8 cellular contexts compared by ENCODE assay signal in the genomic region with DNA sequence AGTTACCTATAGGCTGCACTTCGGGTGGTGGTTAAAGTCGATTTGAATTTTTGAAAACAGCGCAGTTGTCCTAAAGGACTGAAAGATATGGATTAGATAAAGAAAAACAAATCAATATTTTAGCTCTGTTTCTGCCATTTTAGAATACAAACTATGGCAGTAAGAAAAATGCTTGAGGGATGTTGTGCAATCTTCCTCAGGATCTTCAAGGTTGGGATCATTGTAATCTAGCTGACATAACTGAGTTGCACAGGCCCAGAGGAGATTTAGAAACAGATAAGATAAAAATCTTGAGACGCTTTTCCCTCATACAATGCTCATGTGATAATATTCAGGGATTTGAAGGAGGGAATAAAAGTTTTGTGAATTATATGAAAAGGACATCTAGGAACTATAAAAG. TPM values are rescaled to one million over a fixed set of nuclear protein-coding genes. Genes with fewer than 3 reads are reported as not detected.
DNase-seq lines count a peak whose midpoint lies in the region; ATAC-seq and TF ChIP-seq lines count a peak whose summit lies in the region.

No MANE protein-coding gene starts in this region.

- DNase-seq in right atrium auricular region (ENCODE audit: low spot score), result no peak
- no peak for DNase-seq in left cardiac atrium
- peak; percentile 63 for DNase-seq in adipocyte (ENCODE audit: low read depth)
- no peak for DNase-seq in right lobe of liver
- no peak for DNase-seq in vagina (ENCODE audit: extremely low spot score in 2 of 2)
- no peak for DNase-seq in stimulated activated CD4-positive, alpha-beta T cell treated with anti-CD3 and anti-CD28 coated beads, Interleukin-4, amount 100 ng/mL, for 4 hours
- no peak for DNase-seq in inferior parietal cortex (ENCODE audit: extremely low spot score)

- H3K4me1 ChIP-seq in right atrium auricular region (peaks cover 0 to 21% of the 10 kb centered on the region in 2 donors), adipocyte (ENCODE audit: control insufficient read depth, insufficient read depth, low read length) (peaks cover 23% of the 10 kb centered on the region), right lobe of liver (peaks cover 0 to 19% (median 2%) of the 10 kb centered on the region in 4 donors), vagina (peaks cover 26% of the 10 kb centered on the region)

- intact Hi-C loops in left cardiac atrium (cut with DNase I), result no loop called here
- intact Hi-C loops in right lobe of liver (cut with DNase I), result no loop called here
- intact Hi-C loops in vagina (cut with DNase I), result no loop called here

- H3K9me3 ChIP-seq in right atrium auricular region (no peaks in the 10 kb centered on the region), adipocyte (ENCODE audit: control insufficient read depth, low read length) (no peaks in the 10 kb centered on the region), right lobe of liver (no peaks in the 10 kb centered on the region), vagina (no peaks in the 10 kb centered on the region)

- TF ChIP-seq POLR2A in right lobe of liver (IDR thresholded peaks at IDR 0.05) (no peak), vagina (IDR thresholded peaks at IDR 0.05) (no peak)

- no peak for TF ChIP-seq CTCF in right atrium auricular region (IDR thresholded peaks at IDR 0.05)
- TF ChIP-seq CTCF in right lobe of liver (IDR thresholded peaks at IDR 0.05), result no peak
- no peak for TF ChIP-seq CTCF in vagina (IDR thresholded peaks at IDR 0.05)

- H3K27me3 ChIP-seq in right atrium auricular region, result no peaks in the 10 kb centered on the region
- H3K27me3 ChIP-seq in adipocyte (replicated peaks; ENCODE audit: control insufficient read depth, insufficient read depth, low read length), result no peaks in the 10 kb centered on the region
- no peaks in the 10 kb centered on the region for H3K27me3 ChIP-seq in right lobe of liver
- no peaks in the 10 kb centered on the region for H3K27me3 ChIP-seq in vagina

- H3K4me3 ChIP-seq in right atrium auricular region (peak overlapping the region; percentile 70 to 78), adipocyte (ENCODE audit: low read length) (peak overlapping the region; percentile 97), right lobe of liver (peak overlapping the region; percentile 63 to 71 (median 67)), vagina (peak overlapping the region; percentile 73)

- H3K36me3 ChIP-seq in right atrium auricular region, result no peaks in the 10 kb centered on the region
- H3K36me3 ChIP-seq in adipocyte (ENCODE audit: control insufficient read depth, insufficient read depth, low read length, severe bottlenecking), result peaks cover 15% of the 10 kb centered on the region
- no peaks in the 10 kb centered on the region for H3K36me3 ChIP-seq in right lobe of liver
- no peaks in the 10 kb centered on the region for H3K36me3 ChIP-seq in vagina

- 14% methylated on average over 4 of the region's 4 CpGs for WGBS in right lobe of liver (ENCODE audit: insufficient coverage, low coverage, low lambda C conversion rate, missing lambda C conversion rate)

- peak overlapping the region; percentile 93 for H3K9ac ChIP-seq in adipocyte (ENCODE audit: low read length)

- no peak for ATAC-seq in left cardiac atrium
- ATAC-seq in right lobe of liver, result no peak
- ATAC-seq in HG03159 (IDR thresholded peaks at IDR 0.05; ENCODE audit: unreplicated experiment), result no peak

- peak overlapping the region in 1 of 2 donors; percentile 82 for H3K27ac ChIP-seq in right atrium auricular region
- peak overlapping the region; percentile 33 to 55 (median 48) for H3K27ac ChIP-seq in right lobe of liver
- peak overlapping the region; percentile 62 for H3K27ac ChIP-seq in vagina

RNA-seq across cellular contexts. Expression of gene PEX3, which starts 0.9 kb away (rescaled TPM):
- total RNA-seq in right atrium auricular region (10 to 100 TPM in 1 of 2 donors, 1 to 10 TPM in 1; 8.4 to 14.9 TPM), left cardiac atrium (10 to 100 TPM; 19.1 to 21.7 TPM), right lobe of liver (10 to 100 TPM; 16.0 to 23.6 (median 18.7) TPM), vagina (17.4 TPM)

RNA-seq across cellular contexts. Expression of gene ADAT2, which starts 1.0 kb away (rescaled TPM):
- total RNA-seq in right atrium auricular region (1 to 10 TPM; 1.0 to 2.2 TPM), left cardiac atrium (1 to 10 TPM; 1.9 to 2.9 TPM), right lobe of liver (1 to 10 TPM; 3.6 to 5.2 (median 4.2) TPM), vagina (5.9 TPM)

RNA-seq across cellular contexts. Expression of gene FUCA2, which starts 60.0 kb away (rescaled TPM):
- 10 to 100 TPM; 17.3 to 27.3 TPM for total RNA-seq in right atrium auricular region
- 10 to 100 TPM; 42.1 to 47.9 TPM for total RNA-seq in left cardiac atrium
- total RNA-seq in right lobe of liver, result 10 to 100 TPM; 28.6 to 58.7 (median 35.1) TPM
- total RNA-seq in vagina, result 19.4 TPM
